Comparison of ENCODE assay signal across 8 cellular contexts in the genomic region with DNA sequence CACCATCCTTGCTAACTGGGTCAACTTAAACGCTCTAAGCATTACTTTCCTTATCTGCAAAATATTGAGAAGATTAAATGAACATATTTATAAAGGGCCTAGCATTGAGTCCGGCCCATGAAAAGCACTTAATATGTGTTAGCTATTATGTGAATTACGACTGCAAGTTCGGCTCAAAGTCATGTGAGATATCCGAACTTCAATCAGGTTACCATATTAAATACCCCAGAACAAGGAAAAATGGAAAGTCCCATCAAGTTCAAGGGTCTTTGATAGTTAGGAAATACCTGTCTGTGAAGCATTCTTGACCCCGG. TPM values are rescaled to one million over a fixed set of nuclear protein-coding genes. Genes with fewer than 3 reads are reported as not detected.
DNase-seq lines count a peak whose midpoint lies in the region; ATAC-seq and TF ChIP-seq lines count a peak whose summit lies in the region.

No MANE protein-coding gene starts in this region.

- no peaks in the 10 kb centered on the region for H3K36me3 ChIP-seq in gastrocnemius medialis

- in situ Hi-C loops in gastrocnemius medialis (cut with MboI; ENCODE audit: low sequenced_read_pairs in 4 of 4), result no loop called here
- in situ Hi-C loops in KBM-7 (cut with MboI; ENCODE audit: low pct_unique_long_range_greater_than_20kb, low sequenced_read_pairs), result no loop called here

- intact Hi-C loops in gastrocnemius medialis (cut with DNase I; ENCODE audit: low total_unique reads), result loop anchor here (1.0 to 10.0 kb wide), 4 partner anchors 51 to 1183 kb away; partner anchors contain the start of genes CALM1 and PPP4R3A

- H3K27me3 ChIP-seq in gastrocnemius medialis, result peaks cover 0 to 4% (median 0%) of the 10 kb centered on the region in 3 donors

- TF ChIP-seq POLR2A in gastrocnemius medialis (IDR thresholded peaks at IDR 0.05), result no peak

- no peaks in the 10 kb centered on the region for H3K9me3 ChIP-seq in gastrocnemius medialis

- TF ChIP-seq CTCF in LNCaP clone FGC (IDR thresholded peaks at IDR 0.05; ENCODE audit: control insufficient read depth, extremely low read depth, insufficient read depth), result no peak
- TF ChIP-seq CTCF in epithelial cell of esophagus (IDR thresholded peaks at IDR 0.05; ENCODE audit: insufficient read depth, low read depth, low read length, missing control alignments), result no peak
- no peak for TF ChIP-seq CTCF in gastrocnemius medialis (IDR thresholded peaks at IDR 0.05 in 4 of 5, conservative IDR thresholded peaks at IDR 0.05 in 1 of 5)

- H3K4me3 ChIP-seq in LNCaP clone FGC (ENCODE audit: low read depth, low read length), result peak overlapping the region; percentile 35
- H3K4me3 ChIP-seq in epithelial cell of esophagus (ENCODE audit: low read length), result peak overlapping the region; percentile 73
- peak overlapping the region; percentile 61 to 90 (median 80) for H3K4me3 ChIP-seq in gastrocnemius medialis

- ATAC-seq in GM19043 (IDR thresholded peaks at IDR 0.05; ENCODE audit: low read depth, unreplicated experiment), result peak; percentile 8
- ATAC-seq in gastrocnemius medialis, result peak in 1 of 2 donors; percentile 9
- ATAC-seq in GM21576 (IDR thresholded peaks at IDR 0.05; ENCODE audit: unreplicated experiment), result no peak

- H3K27ac ChIP-seq in gastrocnemius medialis, result peak overlapping the region; percentile 79 to 93 (median 86)

- peaks cover 9 to 12% of the 10 kb centered on the region in 2 donors for H3K4me1 ChIP-seq in gastrocnemius medialis

- no peak for DNase-seq in LNCaP clone FGC (ENCODE audit: low read depth)
- no peak for DNase-seq in epithelial cell of esophagus (ENCODE audit: low read depth)
- no peak for DNase-seq in gastrocnemius medialis
- DNase-seq in stimulated activated CD4-positive, alpha-beta T cell treated with anti-CD3 and anti-CD28 coated beads, Interleukin-1b, Interleukin-23, amount 100 ng/mL, for 48 hours, result no peak
- DNase-seq in KBM-7, result no peak
- DNase-seq in COR-L47 (lab: John Stamatoyannopoulos, UW), result no peak

RNA-seq across cellular contexts. Expression of gene NRDE2, which starts 0.5 kb away (rescaled TPM):
- 10 to 100 TPM in 2 of 4 donors, 1 to 10 TPM in 2; 7.5 to 11.8 (median 10.2) TPM for total RNA-seq in gastrocnemius medialis
